Comparison of ENCODE assay signal across 1 cellular context in the genomic region with DNA sequence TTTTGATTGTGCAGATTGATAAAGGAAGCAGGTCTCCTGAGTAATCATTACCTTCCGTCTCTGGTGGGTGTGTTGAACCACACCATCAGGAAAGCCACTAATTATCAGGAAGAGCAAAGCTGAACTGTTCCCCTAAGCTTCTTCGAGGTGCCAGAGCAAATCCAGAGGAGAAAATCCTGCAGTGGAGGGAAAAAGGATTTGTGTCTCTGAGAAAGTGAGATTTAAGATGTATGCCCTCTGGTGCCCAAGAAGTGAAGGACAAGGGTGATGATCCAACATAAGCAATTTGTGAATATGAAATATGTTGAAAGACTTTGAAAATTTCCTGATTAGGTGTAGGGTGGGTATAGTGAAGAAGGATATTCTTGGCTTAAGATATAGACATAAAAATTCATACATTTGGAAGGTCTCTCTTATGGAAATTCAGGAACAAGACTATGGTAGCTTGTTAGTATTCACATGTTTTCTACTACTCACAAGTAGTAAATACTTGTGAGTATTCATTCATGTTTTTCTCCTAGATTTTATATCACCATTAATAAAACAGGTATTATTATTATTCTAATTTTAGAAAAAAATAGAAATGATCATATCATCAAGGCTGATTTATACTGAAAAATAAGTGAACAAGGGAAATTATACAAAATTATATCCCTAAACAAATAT.
TF ChIP-seq lines count a peak whose summit lies in the region.

No MANE protein-coding gene starts in this region.

TF ChIP-seq in GM23338, 12 proteins besides CTCF, POLR2A, EP300 and RAD21 (continued from another document):
- TF ChIP-seq ZNF462 (CRISPR knock-in tag; IDR thresholded peaks at IDR 0.05) (no peak), NANOG (IDR thresholded peaks at IDR 0.05; ENCODE audit: borderline replicate concordance) (no peak)
